In genomic region chr4:114673306-114673705, GRCh38 we compare ENCODE assay signal across 17 cellular contexts.
DNase-seq lines count a peak whose midpoint lies in the region; ATAC-seq, FAIRE-seq and TF ChIP-seq lines count a peak whose summit lies in the region.
"Had no signal": no experiment of that assay in that cellular context is flagged by ENCODE, and none has a peak within 500 bp of the region (broad histone marks: within the 10 kb centered on the region; RNA-seq: fewer than 3 reads in every experiment).

No MANE protein-coding gene starts in this region.

- no peak for TF ChIP-seq CTCF in nephron (IDR thresholded peaks at IDR 0.05; ENCODE audit: unreplicated experiment in 3 of 3)

- H3K27ac Mint-ChIP-seq in nephron, result peak overlapping the region; percentile 25 to 78 (median 66)
- H3K27ac Mint-ChIP-seq: CD4-positive, alpha-beta T cell; GM23338 had no signal

- no peak for ATAC-seq in GM19023 (IDR thresholded peaks at IDR 0.05; ENCODE audit: unreplicated experiment)
- ATAC-seq: A549, GM23338 had no signal

- H3K27me3 Mint-ChIP-seq in nephron (ENCODE audit: low read depth), result no peaks in the 10 kb centered on the region
- H3K27me3 Mint-ChIP-seq: CD4-positive, alpha-beta T cell had no signal

- FAIRE-seq in islet of Langerhans (lab: Jason Lieb, UNC), result peak; percentile 76
- FAIRE-seq in GM12892 (lab: Jason Lieb, UNC), result no peak
- FAIRE-seq: A549, G401.6, GM12891, GM18507, H54 had no signal

- H3K4me3 Mint-ChIP-seq in nephron, result no peak overlapping the region
- H3K4me3 Mint-ChIP-seq: CD4-positive, alpha-beta T cell; GM23338 had no signal

- no peak for TF ChIP-seq POLR2A in GM12892 (IDR thresholded peaks at IDR 0.05; ENCODE audit: low read depth, low read length)

- peaks cover 15% of the 10 kb centered on the region for H3K36me3 Mint-ChIP-seq in nephron (ENCODE audit: low read depth)

- no peaks in the 10 kb centered on the region for H3K4me1 Mint-ChIP-seq in nephron
- H3K4me1 Mint-ChIP-seq: GM23338 had no signal

- no peaks in the 10 kb centered on the region for H3K9me3 Mint-ChIP-seq in nephron
- H3K9me3 Mint-ChIP-seq: CD4-positive, alpha-beta T cell; GM23338 had no signal

- peak; percentile 9 for DNase-seq in DMS53 (lab: John Stamatoyannopoulos, UW)
- DNase-seq in DMS53 treated with DMSO at 0.1 percent for 48 hours (lab: John Stamatoyannopoulos, UW; ENCODE audit: unreplicated experiment), result no peak
- DNase-seq in cerebellar nuclear complex (lab: John Stamatoyannopoulos, UW), result no peak
- no peak for DNase-seq in GM12892 (ENCODE audit: insufficient read length)
- DNase-seq: AML-193; Caco-2; CD4-positive, alpha-beta T cell; HCEC 1CT had no signal
